Comparison of ENCODE assay signal across 7 cellular contexts in genomic region chr11:16737860-16738197, GRCh38. TPM values are rescaled to one million over a fixed set of nuclear protein-coding genes. Genes with fewer than 3 reads are reported as not detected.
DNase-seq lines count a peak whose midpoint lies in the region; ATAC-seq and TF ChIP-seq lines count a peak whose summit lies in the region.

No MANE protein-coding gene starts in this region.

- H3K27me3 Mint-ChIP-seq in stimulated activated naive CD8-positive, alpha-beta T cell treated with anti-CD3 and anti-CD28 coated beads, Interleukin-15, amount 100 ng/mL, for 72 hours = no peaks in the 10 kb centered on the region
- peaks cover 2% of the 10 kb centered on the region for H3K27me3 Mint-ChIP-seq in osteocyte (ENCODE audit: unreplicated experiment)

- TF ChIP-seq CTCF in osteocyte (IDR thresholded peaks at IDR 0.05) = no peak

- DNase-seq in SK-N-MC (ENCODE audit: low read depth, low spot score) (no peak), left ventricle myocardium superior (no peak), osteocyte (ENCODE audit: extremely low spot score, unreplicated experiment) (no peak)
- no peak for DNase-seq in stimulated activated naive CD8-positive, alpha-beta T cell treated with anti-CD3 and anti-CD28 coated beads, Interleukin-15, amount 100 ng/mL, for 72 hours
- no peak for DNase-seq in activated CD4-positive, alpha-beta T cell treated with anti-CD3 and anti-CD28 coated beads for 1 hour

- H3K9me3 ChIP-seq in SK-N-MC (ENCODE audit: low read depth, low read length) = no peaks in the 10 kb centered on the region

- H3K9ac ChIP-seq in SK-N-MC (ENCODE audit: insufficient read length) = peak overlapping the region; percentile 97

- intact Hi-C loops in left ventricle myocardium superior (cut with micrococcal nuclease) = no loop called here

- peaks cover 7% of the 10 kb centered on the region for H3K36me3 Mint-ChIP-seq in osteocyte (ENCODE audit: unreplicated experiment)

- no peak overlapping the region for H3K27ac Mint-ChIP-seq in stimulated activated naive CD8-positive, alpha-beta T cell treated with anti-CD3 and anti-CD28 coated beads, Interleukin-15, amount 100 ng/mL, for 72 hours
- H3K27ac Mint-ChIP-seq in osteocyte (ENCODE audit: unreplicated experiment) = no peak overlapping the region

- H3K9me3 Mint-ChIP-seq in stimulated activated naive CD8-positive, alpha-beta T cell treated with anti-CD3 and anti-CD28 coated beads, Interleukin-15, amount 100 ng/mL, for 72 hours = no peaks in the 10 kb centered on the region
- no peaks in the 10 kb centered on the region for H3K9me3 Mint-ChIP-seq in osteocyte (ENCODE audit: unreplicated experiment)

- ATAC-seq in GM19023 (IDR thresholded peaks at IDR 0.05; ENCODE audit: unreplicated experiment) (peak; percentile 10), HG02840 (IDR thresholded peaks at IDR 0.05; ENCODE audit: low FRiP score, unreplicated experiment) (peak; percentile 7), left ventricle myocardium superior (peak; percentile 16)
- peak; percentile 6 for ATAC-seq in stimulated activated naive CD8-positive, alpha-beta T cell treated with anti-CD3 and anti-CD28 coated beads, Interleukin-15, amount 100 ng/mL, for 72 hours

- H3K27ac ChIP-seq in SK-N-MC = peak overlapping the region; percentile 84

- H3K4me3 ChIP-seq in SK-N-MC = peak overlapping the region; percentile 82

- no peak overlapping the region for H3K4me3 Mint-ChIP-seq in stimulated activated naive CD8-positive, alpha-beta T cell treated with anti-CD3 and anti-CD28 coated beads, Interleukin-15, amount 100 ng/mL, for 72 hours
- H3K4me3 Mint-ChIP-seq in osteocyte (ENCODE audit: unreplicated experiment) = no peak overlapping the region

- H3K4me1 Mint-ChIP-seq in stimulated activated naive CD8-positive, alpha-beta T cell treated with anti-CD3 and anti-CD28 coated beads, Interleukin-15, amount 100 ng/mL, for 72 hours = peaks cover 22% of the 10 kb centered on the region
- peaks cover 18% of the 10 kb centered on the region for H3K4me1 Mint-ChIP-seq in osteocyte (ENCODE audit: unreplicated experiment)

- peaks cover 31% of the 10 kb centered on the region for H3K36me3 ChIP-seq in SK-N-MC (ENCODE audit: insufficient read depth, low read length)

RNA-seq across cellular contexts. Expression of gene C11orf58, which starts 0.6 kb away (rescaled TPM):
- total RNA-seq in left ventricle myocardium superior (112 TPM), osteocyte (143 and 150 TPM in 2 replicates)
